In the genomic region with DNA sequence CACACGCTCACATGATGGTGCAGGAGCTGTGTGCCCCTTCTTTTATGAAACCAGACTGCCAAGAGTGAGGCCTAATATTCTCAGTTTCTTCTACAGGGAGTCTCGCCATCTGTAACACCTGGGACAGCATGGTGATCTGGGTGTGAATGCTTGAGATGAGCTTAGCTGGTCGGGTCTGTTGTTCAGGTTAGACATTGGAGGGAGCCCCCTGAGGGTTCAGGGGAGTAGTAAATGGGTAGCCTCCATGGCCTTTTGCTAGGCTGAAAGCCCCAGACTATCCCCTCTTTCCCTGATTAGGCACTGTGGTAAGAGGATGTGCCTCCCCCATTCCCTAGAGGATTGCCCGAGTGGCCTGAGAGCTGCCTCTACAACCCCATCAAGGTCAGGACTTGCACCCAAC, we compare ENCODE assay signal across 3 cellular contexts.
"Had no signal": no experiment of that assay in that cellular context is flagged by ENCODE, and none has a peak within 500 bp of the region (broad histone marks: within the 10 kb centered on the region; RNA-seq: fewer than 3 reads in every experiment).

No MANE protein-coding gene starts in this region.

- H3K4me3 ChIP-seq: GM12878 had no signal

- DNase-seq: GDM1, GF-D8 had no signal

- ATAC-seq: GM12878 had no signal
